ENCODE assay signal across 17 cellular contexts in genomic region chr2:71659868-71660518, GRCh38.
DNase-seq lines count a peak whose midpoint lies in the region; ATAC-seq and TF ChIP-seq lines count a peak whose summit lies in the region.
"Had no signal": no experiment of that assay in that cellular context is flagged by ENCODE, and none has a peak within 500 bp of the region (broad histone marks: within the 10 kb centered on the region; RNA-seq: fewer than 3 reads in every experiment).

No MANE protein-coding gene starts in this region.

- H3K4me1 ChIP-seq in endodermal cell (ENCODE audit: control insufficient read depth, insufficient read depth, low read length) (no peaks in the 10 kb centered on the region), osteoblast (ENCODE audit: insufficient read depth, low read length) (no peaks in the 10 kb centered on the region), thyroid gland (no peaks in the 10 kb centered on the region)
- H3K4me1 ChIP-seq: Caco-2 had no signal

- H3K4me2 ChIP-seq in osteoblast (ENCODE audit: insufficient read depth, low read length): no peak overlapping the region

- no peak overlapping the region for H2AFZ ChIP-seq in osteoblast (ENCODE audit: low read length)

- no peak overlapping the region for H3K4me3 ChIP-seq in endodermal cell (ENCODE audit: low read length)
- H3K4me3 ChIP-seq in osteoblast (ENCODE audit: insufficient read depth, low read length): no peak overlapping the region
- no peak overlapping the region for H3K4me3 ChIP-seq in thyroid gland (replicated peaks in 1 of 3)

- no peak overlapping the region for H3K4me3 Mint-ChIP-seq in endodermal cell
- H3K4me3 Mint-ChIP-seq in stimulated activated effector memory CD8-positive, alpha-beta T cell treated with anti-CD3 and anti-CD28 coated beads, Interleukin-12 subunit alpha, Interleukin-12 subunit beta, amount 100 ng/mL, for 72 hours: no peak overlapping the region
- no peak overlapping the region for H3K4me3 Mint-ChIP-seq in immature natural killer cell
- H3K4me3 Mint-ChIP-seq: CD14-positive monocyte; CD8-positive, alpha-beta memory T cell had no signal

- H3K79me2 ChIP-seq in osteoblast (ENCODE audit: insufficient read depth, low read length): no peaks in the 10 kb centered on the region

- peaks cover 11% of the 10 kb centered on the region for H3K9me3 ChIP-seq in endodermal cell (ENCODE audit: control insufficient read depth, low read length)
- no peaks in the 10 kb centered on the region for H3K9me3 ChIP-seq in osteoblast (ENCODE audit: low read depth, low read length)
- H3K9me3 ChIP-seq in thyroid gland: no peaks in the 10 kb centered on the region

- no peaks in the 10 kb centered on the region for H4K20me1 ChIP-seq in osteoblast (ENCODE audit: insufficient read depth, low read length)

- intact Hi-C loops in left ventricle myocardium superior (cut with micrococcal nuclease) (no loop called here), cardiac septum (cut with DNase I) (no loop called here), thyroid gland (cut with DNase I) (no loop called here)

- no peak overlapping the region for H3K9ac ChIP-seq in endodermal cell (ENCODE audit: extremely low read depth, low read length, poor library complexity, severe bottlenecking)

- H3K9me3 Mint-ChIP-seq in endodermal cell: peaks cover 24% of the 10 kb centered on the region
- peaks cover 20% of the 10 kb centered on the region for H3K9me3 Mint-ChIP-seq in stimulated activated effector memory CD8-positive, alpha-beta T cell treated with anti-CD3 and anti-CD28 coated beads, Interleukin-12 subunit alpha, Interleukin-12 subunit beta, amount 100 ng/mL, for 72 hours
- peaks cover 7 to 16% (median 11%) of the 10 kb centered on the region in 6 donors for H3K9me3 Mint-ChIP-seq in immature natural killer cell

- ATAC-seq in left ventricle myocardium superior (no peak), HG03565 (IDR thresholded peaks at IDR 0.05; ENCODE audit: unreplicated experiment) (no peak)
- ATAC-seq in stimulated activated effector memory CD8-positive, alpha-beta T cell treated with anti-CD3 and anti-CD28 coated beads, Interleukin-12 subunit alpha, Interleukin-12 subunit beta, amount 100 ng/mL, for 72 hours: peak; percentile 17

- H3K4me1 Mint-ChIP-seq in endodermal cell (no peaks in the 10 kb centered on the region), immature natural killer cell (no peaks in the 10 kb centered on the region)
- H3K4me1 Mint-ChIP-seq in stimulated activated effector memory CD8-positive, alpha-beta T cell treated with anti-CD3 and anti-CD28 coated beads, Interleukin-12 subunit alpha, Interleukin-12 subunit beta, amount 100 ng/mL, for 72 hours: no peaks in the 10 kb centered on the region
- H3K4me1 Mint-ChIP-seq: CD14-positive monocyte; CD8-positive, alpha-beta memory T cell had no signal

- peaks cover 5% of the 10 kb centered on the region for H3K36me3 Mint-ChIP-seq in endodermal cell (ENCODE audit: low read depth)
- H3K36me3 Mint-ChIP-seq in stimulated activated effector memory CD8-positive, alpha-beta T cell treated with anti-CD3 and anti-CD28 coated beads, Interleukin-12 subunit alpha, Interleukin-12 subunit beta, amount 100 ng/mL, for 72 hours: no peaks in the 10 kb centered on the region
- H3K36me3 Mint-ChIP-seq in immature natural killer cell: peaks cover 5 to 22% (median 20%) of the 10 kb centered on the region in 3 donors

- peak; percentile 13 for DNase-seq in left ventricle myocardium superior
- no peak for DNase-seq in cardiac septum (ENCODE audit: low spot score)
- peak; percentile 17 for DNase-seq in endodermal cell
- peak; percentile 27 for DNase-seq in osteoblast (ENCODE audit: insufficient read length, low spot score, missing footprints)
- DNase-seq in stimulated activated effector memory CD8-positive, alpha-beta T cell treated with anti-CD3 and anti-CD28 coated beads, Interleukin-12 subunit alpha, Interleukin-12 subunit beta, amount 100 ng/mL, for 72 hours (ENCODE audit: low spot score in 2 of 2): no peak
- no peak for DNase-seq in immature natural killer cell
- no peak for DNase-seq in thyroid gland
- DNase-seq: Caco-2; CD8-positive, alpha-beta memory T cell; DND-41; GDM1; GOT3; HCEC 1CT; IMR-90 had no signal

- no peak overlapping the region for H3K27ac Mint-ChIP-seq in endodermal cell
- H3K27ac Mint-ChIP-seq in stimulated activated effector memory CD8-positive, alpha-beta T cell treated with anti-CD3 and anti-CD28 coated beads, Interleukin-12 subunit alpha, Interleukin-12 subunit beta, amount 100 ng/mL, for 72 hours: no peak overlapping the region
- H3K27ac Mint-ChIP-seq in immature natural killer cell: no peak overlapping the region
- H3K27ac Mint-ChIP-seq: CD14-positive monocyte; CD8-positive, alpha-beta memory T cell had no signal

- H3K36me3 ChIP-seq in endodermal cell (ENCODE audit: control insufficient read depth, insufficient read depth, low read length): no peaks in the 10 kb centered on the region
- no peaks in the 10 kb centered on the region for H3K36me3 ChIP-seq in osteoblast (ENCODE audit: insufficient read depth, low read length)
- H3K36me3 ChIP-seq in thyroid gland: no peaks in the 10 kb centered on the region

- no peak for TF ChIP-seq POLR2A in thyroid gland (IDR thresholded peaks at IDR 0.05)

- WGBS in endodermal cell (ENCODE audit: insufficient coverage in 1 of 2, insufficient read length in 1 of 2), 2 experiments: 80 to 84% methylated on average over 2 to 5 of the region's 5 CpGs
- WGBS in thyroid gland, 2 donors: 57 to 76% methylated on average over 3 of the region's 5 CpGs

- H3K27me3 Mint-ChIP-seq in endodermal cell (ENCODE audit: insufficient read depth): no peaks in the 10 kb centered on the region
- peaks cover 2% of the 10 kb centered on the region in 3 donors for H3K27me3 Mint-ChIP-seq in immature natural killer cell (ENCODE audit: low read depth in 3 of 3)
- H3K27me3 Mint-ChIP-seq: CD8-positive, alpha-beta memory T cell had no signal

- H3K27ac ChIP-seq in endodermal cell (ENCODE audit: low read depth, low read length) (no peak overlapping the region), osteoblast (ENCODE audit: low read depth, low read length) (no peak overlapping the region), thyroid gland (no peak overlapping the region)
- H3K27ac ChIP-seq: 22Rv1 had no signal

- no peak for TF ChIP-seq CTCF in endodermal cell (conservative IDR thresholded peaks at IDR 0.05)
- TF ChIP-seq CTCF in osteoblast (IDR thresholded peaks at IDR 0.05; ENCODE audit: extremely low read depth, low read depth, low read length): no peak
- TF ChIP-seq CTCF in thyroid gland (IDR thresholded peaks at IDR 0.05): no peak

- H3K27me3 ChIP-seq in endodermal cell (ENCODE audit: control insufficient read depth, insufficient read depth, low read length, poor library complexity, severe bottlenecking) (no peaks in the 10 kb centered on the region), osteoblast (ENCODE audit: insufficient read depth, low read length) (peaks cover 4% of the 10 kb centered on the region), thyroid gland (no peaks in the 10 kb centered on the region)

Comparison
In these comparisons a context has a peak if more than half of its experiments do, and no peak if none do; other contexts are left out.
1. DNase-seq: peak in left ventricle myocardium superior (single experiment), endodermal cell (single experiment) and osteoblast (single experiment); none in cardiac septum (single experiment), stimulated activated effector memory CD8-positive, alpha-beta T cell treated with anti-CD3 and anti-CD28 coated beads, Interleukin-12 subunit alpha, Interleukin-12 subunit beta, amount 100 ng/mL, for 72 hours (0 of 2), immature natural killer cell (0 of 3) and thyroid gland (0 of 2).